In genomic region chr15:44788748-44789147, GRCh38 we compare ENCODE assay signal across 14 cellular contexts. TPM values are rescaled to one million over a fixed set of nuclear protein-coding genes. Genes with fewer than 3 reads are reported as not detected.
DNase-seq lines count a peak whose midpoint lies in the region; ATAC-seq, FAIRE-seq and TF ChIP-seq lines count a peak whose summit lies in the region.
"Had no signal": no experiment of that assay in that cellular context is flagged by ENCODE, and none has a peak within 500 bp of the region (broad histone marks: within the 10 kb centered on the region; RNA-seq: fewer than 3 reads in every experiment).

No MANE protein-coding gene starts in this region.

- FAIRE-seq in K562 (lab: Jason Lieb, UNC) (peak; percentile 65), urothelium cell line (lab: Jason Lieb, UNC) (no peak)
- FAIRE-seq: TTC549 had no signal

- H3K9me3 Mint-ChIP-seq in HFFc6, result no peaks in the 10 kb centered on the region
- H3K9me3 Mint-ChIP-seq: CD8-positive, alpha-beta T cell; nephron had no signal

- TF ChIP-seq CTCF in Loucy (conservative IDR thresholded peaks at IDR 0.05; ENCODE audit: low read length), result no peak
- TF ChIP-seq CTCF in K562 (IDR thresholded peaks at IDR 0.05 in 2 of 3, conservative IDR thresholded peaks at IDR 0.05 in 1 of 3; ENCODE audit: insufficient read depth in 2 of 3, low read depth in 1 of 3, low read length in 3 of 3), result no peak
- no peak for TF ChIP-seq CTCF in HFFc6 (IDR thresholded peaks at IDR 0.05)

- ATAC-seq in K562 (no peak), esophagus mucosa (no peak), GM21367 (IDR thresholded peaks at IDR 0.05; ENCODE audit: unreplicated experiment) (no peak)
- ATAC-seq: CD8-positive, alpha-beta T cell had no signal

- peaks cover 23% of the 10 kb centered on the region for H3K27me3 Mint-ChIP-seq in HFFc6 (ENCODE audit: insufficient read depth)

- no peak overlapping the region for H3K4me3 Mint-ChIP-seq in HFFc6
- H3K4me3 Mint-ChIP-seq: CD8-positive, alpha-beta T cell; nephron had no signal

- no peaks in the 10 kb centered on the region for H3K36me3 Mint-ChIP-seq in HFFc6 (ENCODE audit: low read depth)

- no peak overlapping the region for H3K27ac Mint-ChIP-seq in HFFc6
- H3K27ac Mint-ChIP-seq: CD8-positive, alpha-beta T cell; nephron had no signal

- H3F3A ChIP-seq in Loucy (ENCODE audit: low read depth), result no peaks in the 10 kb centered on the region

- peak overlapping the region; percentile 41 for H3K4me2 ChIP-seq in Loucy (ENCODE audit: low read depth, low read length, poor library complexity, severe bottlenecking)
- no peak overlapping the region for H3K4me2 ChIP-seq in K562 (ENCODE audit: insufficient read depth, low read length)

- intact Hi-C loops in K562 (cut with micrococcal nuclease), result no loop called here

- H3K9me2 ChIP-seq in Loucy (replicated peaks; ENCODE audit: low read depth, low read length), result no peaks in the 10 kb centered on the region

- H3K9ac ChIP-seq in Loucy (ENCODE audit: low read depth, low read length, poor library complexity, severe bottlenecking), result no peak overlapping the region
- no peak overlapping the region for H3K9ac ChIP-seq in K562 (ENCODE audit: insufficient read depth in 1 of 2, low read depth in 2 of 2, low read length in 2 of 2)

- no peak for TF ChIP-seq EP300 in K562 (IDR thresholded peaks at IDR 0.05; ENCODE audit: low read length)

- no peak overlapping the region for H3K27ac ChIP-seq in K562 (ENCODE audit: extremely low read depth, low read depth, low read length)

- H3K9me3 ChIP-seq in Loucy (ENCODE audit: insufficient read depth, low read depth, low read length) (no peaks in the 10 kb centered on the region), K562 (replicated peaks; ENCODE audit: control insufficient read depth, insufficient read depth, low read depth, low read length) (no peaks in the 10 kb centered on the region)

- H3K4me3 ChIP-seq in Loucy (ENCODE audit: low read length, poor library complexity, severe bottlenecking) (peak overlapping the region; percentile 12), K562 (no peak overlapping the region)

- H3K27me3 ChIP-seq in Loucy (ENCODE audit: insufficient read depth, low read length, poor library complexity, severe bottlenecking), result no peaks in the 10 kb centered on the region
- H3K27me3 ChIP-seq in K562 (ENCODE audit: control insufficient read depth in 2 of 2, insufficient read depth in 2 of 2, low read length in 2 of 2), result no peaks in the 10 kb centered on the region

- 31% methylated on average over 8 of the region's 8 CpGs for WGBS in K562 (ENCODE audit: insufficient coverage, low coverage, missing lambda C conversion rate)

- peak; percentile 70 for DNase-seq in activated CD8-positive, alpha-beta memory T cell treated with anti-CD3 and anti-CD28 coated beads for 24 hours
- DNase-seq in K562 (ENCODE audit: extremely low read depth in 1 of 4, low spot score in 3 of 4), result no peak
- peak; percentile 22 to 47 (median 35) for DNase-seq in stimulated activated CD4-positive, alpha-beta T cell treated with anti-CD3 and anti-CD28 coated beads, TNF-alpha, amount 100 ng/mL, for 48 hours (ENCODE audit: low read depth in 3 of 3)
- DNase-seq in HFFc6, result no peak
- no peak for DNase-seq in urothelium cell line (ENCODE audit: low spot score)
- DNase-seq: islet precursor cell, RPMI8226, trophoblast cell had no signal

- no peaks in the 10 kb centered on the region for H3K79me2 ChIP-seq in Loucy (ENCODE audit: insufficient read depth, low read length)
- H3K79me2 ChIP-seq in K562 (ENCODE audit: control insufficient read depth, insufficient read depth, low read length), result no peaks in the 10 kb centered on the region

- CTCF ChIA-PET in K562 (lab: Yijun Ruan, JAX; ENCODE audit: low intra/inter-chr PET ratio), result no interaction called here

- no peaks in the 10 kb centered on the region for H4K20me1 ChIP-seq in Loucy (ENCODE audit: insufficient read depth, low read length, poor library complexity, severe bottlenecking)
- no peaks in the 10 kb centered on the region for H4K20me1 ChIP-seq in K562 (replicated peaks; ENCODE audit: control insufficient read depth, insufficient read depth, low read length)

- H3K4me1 ChIP-seq in Loucy (ENCODE audit: insufficient read depth, low read length, poor library complexity, severe bottlenecking) (peaks cover 33% of the 10 kb centered on the region), K562 (replicated peaks in 1 of 2; ENCODE audit: control insufficient read depth in 2 of 2, insufficient read depth in 2 of 2, low read length in 2 of 2) (peaks cover 3 to 24% of the 10 kb centered on the region in 2 experiments; a peak in 4 of 5 replicates)

- no TSS peak for BruUV-seq in K562 (replicated peaks; lab: Mats Ljungman, UMichigan)

- H3K4me1 Mint-ChIP-seq in HFFc6 (ENCODE audit: low read depth), result peaks cover 7% of the 10 kb centered on the region

- TF ChIP-seq RAD21 in K562 (CRISPR knock-in tag; conservative IDR thresholded peaks at IDR 0.05 in 1 of 2, IDR thresholded peaks at IDR 0.05 in 1 of 2), result no peak

- no peak for TF ChIP-seq POLR2A in K562 (conservative IDR thresholded peaks at IDR 0.05)

- H3K9me1 ChIP-seq in K562 (ENCODE audit: control insufficient read depth, insufficient read depth, low read length), result no peaks in the 10 kb centered on the region

- in situ Hi-C loops in K562 (cut with MboI), result no loop called here

- H2AFZ ChIP-seq in Loucy (ENCODE audit: low read length), result no peak overlapping the region
- peak overlapping the region; percentile 73 for H2AFZ ChIP-seq in K562 (ENCODE audit: low read depth, low read length)

- POLR2A ChIA-PET in K562 (lab: Yijun Ruan, JAX), result interaction anchor here (1.2 to 1.5 kb wide), 2 partner anchors 9 to 13 kb away, joined by 3 to 8 read pairs; no protein-coding TSS in a partner anchor

- H3K36me3 ChIP-seq in Loucy (ENCODE audit: insufficient read depth, low read length), result no peaks in the 10 kb centered on the region
- no peaks in the 10 kb centered on the region for H3K36me3 ChIP-seq in K562 (ENCODE audit: control insufficient read depth, insufficient read depth, low read length)

TF ChIP-seq in K562, 482 proteins besides CTCF, POLR2A, EP300 and RAD21 (continues in another document):
- TF ChIP-seq ELF4 (CRISPR knock-in tag; IDR thresholded peaks at IDR 0.05) (0 out of 2 replicates have a peak, but pooled peaks have one; percentile 36), DPF2 (IDR thresholded peaks at IDR 0.05) (0 out of 2 replicates have a peak, but pooled peaks have one; percentile 33), ARID1B (IDR thresholded peaks at IDR 0.05) (peak; percentile 59), TRIM24 (IDR thresholded peaks at IDR 0.05) (0 out of 4 replicates have a peak, but pooled peaks of 1 of the 2 experiments have one; percentile 17), JUND (IDR thresholded peaks at IDR 0.05; ENCODE audit: borderline replicate concordance, low read depth, low read length) (no peak), JUND (tag; IDR thresholded peaks at IDR 0.05; ENCODE audit: borderline replicate concordance, low read depth, low read length) (peak; percentile 12; the same call in 1 of the 3 replicates), TCF3 (CRISPR knock-in tag; IDR thresholded peaks at IDR 0.05) (peak; percentile 32), TAL1 (IDR thresholded peaks at IDR 0.05) (peak; percentile 29; the same call in 1 of the 2 replicates), FOSL1 (tag; conservative IDR thresholded peaks at IDR 0.05) (peak; percentile 59), CBFA2T2 (conservative IDR thresholded peaks at IDR 0.05) (0 out of 2 replicates have a peak, but pooled peaks have one; percentile 8), NFRKB (IDR thresholded peaks at IDR 0.05; ENCODE audit: low read depth) (0 out of 2 replicates have a peak, but pooled peaks have one; percentile 9), SMARCA4 (IDR thresholded peaks at IDR 0.05) (0 out of 2 replicates have a peak, but pooled peaks have one; percentile 16), HDGF (IDR thresholded peaks at IDR 0.05) (no peak), HDAC1 (IDR thresholded peaks at IDR 0.05) (0 out of 4 replicates have a peak, but pooled peaks of 1 of the 2 experiments have one; percentile 32), NKRF (IDR thresholded peaks at IDR 0.05; ENCODE audit: borderline replicate concordance) (no peak)

RNA-seq across cellular contexts. Expression of gene TRIM69, which starts 52.4 kb away (rescaled TPM):
- 0.93 and 2.2 TPM in 2 replicates for total RNA-seq in K562 (2011; cell fraction: chromatin; rRNA removed; ENCODE audit: low replicate concordance)
- total RNA-seq in K562 (2011; cell fraction: nucleolus; rRNA removed), result 1.0 and 1.1 TPM in 2 replicates
- 1.0 and 1.8 TPM in 2 replicates for total RNA-seq in K562 (2011; cell fraction: nucleoplasm; rRNA removed)
- total RNA-seq in K562 (2014; rRNA removed) (1.5 and 1.8 TPM in 2 replicates), K562 (2014; rRNA removed; fragmentation: Illumina TruSeq; extraction: Trizol) (2.2 and 2.6 TPM in 2 replicates), K562 (2015; rRNA removed; fragmentation: Illumina TruSeq; extraction: Trizol) (4.0 and 4.3 TPM in 2 replicates), K562 (2021) (3.2 and 4.1 TPM in 2 replicates), esophagus mucosa (17.9 TPM)
- polyA plus RNA-seq in K562 (2011; rRNA removed) (3.3 and 4.1 TPM in 2 replicates), K562 (2014; fragmentation: Illumina TruSeq; extraction: Trizol) (2.6 and 3.8 TPM in 2 replicates), K562 (2014; fragmentation: Nextera tagmentation; extraction: Ambion mirVana) (1 to 10 TPM; 1.0 to 1.6 TPM), K562 (2014; rRNA removed) (2.0 and 2.3 TPM in 2 replicates)
- polyA plus RNA-seq in K562 (2011; cell fraction: cytosol; rRNA removed), result 1.2 and 2.3 TPM in 2 replicates
- polyA plus RNA-seq in K562 (2011; cell fraction: nucleus; rRNA removed), result 1.7 and 2.2 TPM in 2 replicates
- polyA plus RNA-seq in K562 (2012), result 4.2 and 5.9 TPM in 2 replicates
- polyA minus RNA-seq in K562 (2011; rRNA and poly(A)+ RNA removed), result 3.5 and 4.3 TPM in 2 replicates
- polyA minus RNA-seq in K562 (2011; cell fraction: cytosol; rRNA and poly(A)+ RNA removed), result 0.95 and 1.7 TPM in 2 replicates
- polyA minus RNA-seq in K562 (2011; cell fraction: nucleus; rRNA and poly(A)+ RNA removed), result 0.67 and 1.9 TPM in 2 replicates
- 1 to 10 TPM; 7.2 to 8.7 (median 8.3) TPM for total RNA-seq in HFFc6 (2021; fragmentation: NEBNext Ultra II Directional; extraction: Animal tissue kit (Norgen Biotek cat#: 25700))

Comparison
In these comparisons a context has a peak if more than half of its experiments do, and no peak if none do; other contexts are left out.
1. DNase-seq: peak in activated CD8-positive, alpha-beta memory T cell treated with anti-CD3 and anti-CD28 coated beads for 24 hours (single experiment) and stimulated activated CD4-positive, alpha-beta T cell treated with anti-CD3 and anti-CD28 coated beads, TNF-alpha, amount 100 ng/mL, for 48 hours (3 of 3); none in K562 (0 of 4), HFFc6 (single experiment) and urothelium cell line (single experiment).